28 cellular contexts compared by ENCODE assay signal in the genomic region with DNA sequence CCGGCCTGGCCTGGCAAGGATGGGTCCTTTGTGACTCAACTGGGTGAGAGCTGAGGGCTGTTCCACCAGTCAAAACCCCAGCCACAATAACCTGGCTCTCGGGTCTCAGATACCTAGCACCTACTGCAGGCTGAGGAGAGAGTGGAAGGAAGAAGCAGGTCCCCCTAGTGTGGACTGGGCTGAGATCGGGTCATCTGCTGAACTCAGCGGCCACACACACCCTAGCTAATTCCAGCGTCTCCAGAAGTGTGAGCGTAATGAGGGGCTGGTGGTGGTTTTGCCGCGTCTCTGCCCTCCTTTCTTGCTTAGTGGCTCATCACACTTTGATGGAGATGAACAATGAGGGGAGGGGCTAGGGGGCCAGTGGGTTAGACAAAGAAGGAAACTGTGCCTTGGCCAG.
"Had no signal": no experiment of that assay in that cellular context is flagged by ENCODE, and none has a peak within 500 bp of the region (broad histone marks: within the 10 kb centered on the region; RNA-seq: fewer than 3 reads in every experiment).

No MANE protein-coding gene starts in this region.

- H3K9me3 ChIP-seq: esophagus muscularis mucosa, gastrocnemius medialis had no signal

- H3K27ac ChIP-seq: brain microvascular endothelial cell, coronary artery, dorsolateral prefrontal cortex, esophagus muscularis mucosa, foreskin keratinocyte, gastrocnemius medialis had no signal

- H3K9me3 Mint-ChIP-seq: activated CD4-positive, alpha-beta T cell treated with anti-CD3 and anti-CD28 coated beads, Interleukin-2, amount 10 ng/mL, durations not matched to agents 24 days and 14 days; activated naive CD4-positive, alpha-beta T cell treated with anti-CD3 and anti-CD28 coated beads, Interleukin-2, amount 10 ng/mL, durations not matched to agents 7 days and 5 days; activated T-cell treated with anti-CD3 and anti-CD28 coated beads, Interleukin-2, amount 50 U/mL, for 24 hours; activated T-cell treated with anti-CD3 and anti-CD28 coated beads, Interleukin-2, amount 50 U/mL, for 72 hours; dendritic cell treated with granulocyte-macrophage colony-stimulating factor and Interleukin-4, amounts not matched to agents 40 ng/mL and 50 ng/mL, for 4 days had no signal

- H3K36me3 Mint-ChIP-seq: activated CD4-positive, alpha-beta memory T cell treated with anti-CD3 and anti-CD28 coated beads for 36 hours; activated CD8-positive, alpha-beta memory T cell treated with anti-CD3 and anti-CD28 coated beads, Interleukin-2, amount 10 ng/mL, durations not matched to agents 7 days and 5 days; activated naive CD4-positive, alpha-beta T cell treated with anti-CD3 and anti-CD28 coated beads, Interleukin-2, amount 10 ng/mL, durations not matched to agents 7 days and 5 days; activated naive CD8-positive, alpha-beta T cell had no signal

- H3K36me3 ChIP-seq: brain microvascular endothelial cell, esophagus muscularis mucosa, gastrocnemius medialis had no signal

- H3K4me3 Mint-ChIP-seq: activated CD4-positive, alpha-beta memory T cell treated with anti-CD3 and anti-CD28 coated beads for 36 hours; activated CD4-positive, alpha-beta T cell treated with anti-CD3 and anti-CD28 coated beads for 36 hours; activated CD4-positive, alpha-beta T cell treated with anti-CD3 and anti-CD28 coated beads, Interleukin-2, amount 10 ng/mL, durations not matched to agents 24 days and 14 days; activated CD8-positive, alpha-beta memory T cell treated with anti-CD3 and anti-CD28 coated beads, Interleukin-2, amount 10 ng/mL, durations not matched to agents 7 days and 5 days; activated CD8-positive, alpha-beta T cell treated with anti-CD3 and anti-CD28 coated beads, Interleukin-2, amount 10 ng/mL, durations not matched to agents 7 days and 5 days; activated naive CD4-positive, alpha-beta T cell treated with anti-CD3 and anti-CD28 coated beads, Interleukin-2, amount 10 ng/mL, durations not matched to agents 7 days and 5 days; activated naive CD8-positive, alpha-beta T cell; activated T-cell treated with anti-CD3 and anti-CD28 coated beads, Interleukin-2, amount 50 U/mL, for 24 hours; activated T-cell treated with anti-CD3 and anti-CD28 coated beads, Interleukin-2, amount 50 U/mL, for 72 hours; central memory CD8-positive, alpha-beta T cell; dendritic cell treated with granulocyte-macrophage colony-stimulating factor and Interleukin-4, amounts not matched to agents 40 ng/mL and 50 ng/mL, for 4 days; T-helper 17 cell had no signal

- H3K27me3 Mint-ChIP-seq: activated CD4-positive, alpha-beta T cell treated with anti-CD3 and anti-CD28 coated beads for 36 hours; activated CD4-positive, alpha-beta T cell treated with anti-CD3 and anti-CD28 coated beads, Interleukin-2, amount 10 ng/mL, durations not matched to agents 24 days and 14 days; activated CD8-positive, alpha-beta memory T cell treated with anti-CD3 and anti-CD28 coated beads, Interleukin-2, amount 10 ng/mL, durations not matched to agents 7 days and 5 days; activated naive CD4-positive, alpha-beta T cell treated with anti-CD3 and anti-CD28 coated beads, Interleukin-2, amount 10 ng/mL, durations not matched to agents 7 days and 5 days; activated naive CD8-positive, alpha-beta T cell; activated T-cell treated with anti-CD3 and anti-CD28 coated beads, Interleukin-2, amount 50 U/mL, for 24 hours; dendritic cell treated with granulocyte-macrophage colony-stimulating factor and Interleukin-4, amounts not matched to agents 40 ng/mL and 50 ng/mL, for 4 days; T-helper 17 cell had no signal

- H3K4me3 ChIP-seq: coronary artery, dorsolateral prefrontal cortex, esophagus muscularis mucosa, gastrocnemius medialis had no signal

- H3K4me1 ChIP-seq: esophagus muscularis mucosa, foreskin keratinocyte, gastrocnemius medialis had no signal

- H3K27ac Mint-ChIP-seq: activated CD4-positive, alpha-beta memory T cell treated with anti-CD3 and anti-CD28 coated beads for 36 hours; activated CD4-positive, alpha-beta T cell treated with anti-CD3 and anti-CD28 coated beads for 36 hours; activated CD4-positive, alpha-beta T cell treated with anti-CD3 and anti-CD28 coated beads, Interleukin-2, amount 10 ng/mL, durations not matched to agents 24 days and 14 days; activated CD8-positive, alpha-beta memory T cell treated with anti-CD3 and anti-CD28 coated beads, Interleukin-2, amount 10 ng/mL, durations not matched to agents 7 days and 5 days; activated CD8-positive, alpha-beta T cell treated with anti-CD3 and anti-CD28 coated beads, Interleukin-2, amount 10 ng/mL, durations not matched to agents 7 days and 5 days; activated naive CD4-positive, alpha-beta T cell treated with anti-CD3 and anti-CD28 coated beads, Interleukin-2, amount 10 ng/mL, durations not matched to agents 7 days and 5 days; activated naive CD8-positive, alpha-beta T cell; activated T-cell treated with anti-CD3 and anti-CD28 coated beads, Interleukin-2, amount 50 U/mL, for 24 hours; activated T-cell treated with anti-CD3 and anti-CD28 coated beads, Interleukin-2, amount 50 U/mL, for 72 hours; dendritic cell treated with granulocyte-macrophage colony-stimulating factor and Interleukin-4, amounts not matched to agents 40 ng/mL and 50 ng/mL, for 4 days; T-helper 17 cell had no signal

- H3K4me1 Mint-ChIP-seq: activated CD4-positive, alpha-beta T cell treated with anti-CD3 and anti-CD28 coated beads for 36 hours; activated CD4-positive, alpha-beta T cell treated with anti-CD3 and anti-CD28 coated beads, Interleukin-2, amount 10 ng/mL, durations not matched to agents 24 days and 14 days; activated CD8-positive, alpha-beta memory T cell treated with anti-CD3 and anti-CD28 coated beads, Interleukin-2, amount 10 ng/mL, durations not matched to agents 7 days and 5 days; activated naive CD4-positive, alpha-beta T cell treated with anti-CD3 and anti-CD28 coated beads, Interleukin-2, amount 10 ng/mL, durations not matched to agents 7 days and 5 days; central memory CD8-positive, alpha-beta T cell; T-helper 17 cell had no signal

- DNase-seq: activated CD4-positive, alpha-beta memory T cell treated with anti-CD3 and anti-CD28 coated beads for 36 hours; activated CD4-positive, alpha-beta T cell treated with anti-CD3 and anti-CD28 coated beads for 36 hours; activated CD4-positive, CD25-positive, alpha-beta regulatory T cell; activated CD4-positive, CD25-positive, alpha-beta regulatory T cell treated with anti-CD3 and anti-CD28 coated beads, Interleukin-2, amount 50 U/mL, for 72 hours; activated CD8-positive, alpha-beta memory T cell treated with anti-CD3 and anti-CD28 coated beads, Interleukin-2, amount 10 ng/mL, durations not matched to agents 7 days and 5 days; activated CD8-positive, alpha-beta memory T cell treated with anti-CD3 and anti-CD28 coated beads, Interleukin-2, amount 50 U/mL, for 4 hours; activated CD8-positive, alpha-beta T cell treated with anti-CD3 and anti-CD28 coated beads, Interleukin-2, amount 10 ng/mL, durations not matched to agents 7 days and 5 days; activated gamma-delta T cell; activated naive CD4-positive, alpha-beta T cell; activated naive CD4-positive, alpha-beta T cell treated with anti-CD3 and anti-CD28 coated beads, Interleukin-2, amount 10 ng/mL, durations not matched to agents 7 days and 5 days; activated T-cell treated with anti-CD3 and anti-CD28 coated beads, Interleukin-2, amount 50 U/mL, for 24 hours; activated T-cell treated with anti-CD3 and anti-CD28 coated beads, Interleukin-2, amount 50 U/mL, for 72 hours; amniotic stem cell; anterior cingulate cortex; brain microvascular endothelial cell; dorsolateral prefrontal cortex; effector memory CD4-positive, alpha-beta T cell; erythroblast; foreskin keratinocyte; gastrocnemius medialis; T-helper 1 cell; T-helper 17 cell had no signal

- H3K27me3 ChIP-seq: brain microvascular endothelial cell, esophagus muscularis mucosa, foreskin keratinocyte, gastrocnemius medialis had no signal
